ENCODE assay signal across 8 cellular contexts in the genomic region with DNA sequence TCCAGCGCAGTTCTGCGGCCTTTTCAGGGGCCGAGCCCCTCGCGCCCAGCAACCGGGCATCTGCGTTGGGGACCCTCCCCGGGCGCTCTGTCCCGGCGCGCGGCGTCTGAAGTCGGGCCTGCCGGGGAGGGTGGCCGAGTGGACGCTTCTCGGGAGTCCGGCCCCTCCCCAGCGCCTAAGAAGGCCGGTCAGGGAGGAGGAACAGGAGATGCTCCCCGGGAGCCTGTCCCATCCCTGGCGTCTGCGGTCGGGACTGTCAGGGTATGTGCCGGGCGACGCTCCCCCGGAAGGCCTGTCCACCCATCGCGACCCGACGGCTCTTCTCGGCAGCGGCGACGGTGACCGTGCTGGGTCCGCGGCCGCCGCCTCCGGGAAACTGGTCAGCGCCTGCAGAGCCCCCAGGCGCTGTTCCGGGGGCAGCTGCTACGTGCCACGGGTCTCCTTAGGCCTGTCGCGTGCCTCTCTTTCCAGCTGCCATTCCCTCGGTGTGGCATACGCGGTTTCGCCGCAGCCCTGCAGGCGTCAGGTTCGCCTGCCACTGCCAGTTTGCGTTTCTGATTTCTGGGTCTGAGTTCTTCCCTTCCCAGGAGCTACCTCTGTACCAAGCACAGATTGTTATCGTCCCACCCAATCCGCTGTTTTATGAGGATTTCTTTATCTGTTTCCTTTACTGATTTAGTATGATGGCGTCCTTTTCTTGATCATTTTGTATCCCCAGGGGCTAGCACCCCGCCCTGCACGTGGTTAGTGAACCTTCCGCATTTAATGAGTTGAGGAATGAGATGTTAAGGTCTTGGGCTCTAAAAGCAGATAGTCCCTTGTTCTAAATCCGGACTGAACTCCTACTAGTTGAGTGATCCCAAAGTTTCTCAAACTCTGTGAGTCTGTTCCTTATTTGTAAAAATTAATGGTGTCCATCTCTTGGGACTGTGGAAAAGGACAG. TPM values are rescaled to one million over a fixed set of nuclear protein-coding genes. Genes with fewer than 3 reads are reported as not detected.
DNase-seq lines count a peak whose midpoint lies in the region; ATAC-seq and TF ChIP-seq lines count a peak whose summit lies in the region.

No MANE protein-coding gene starts in this region.

- ATAC-seq in HG03565 (IDR thresholded peaks at IDR 0.05; ENCODE audit: unreplicated experiment): peak; percentile 23

- DNase-seq in DMS114 treated with DMSO at 0.1 percent for 48 hours (lab: John Stamatoyannopoulos, UW; ENCODE audit: unreplicated experiment) (peak; percentile 34), GM20000 (ENCODE audit: low spot score) (peak; percentile 52), UCSD-AML1 (lab: John Stamatoyannopoulos, UW; ENCODE audit: unreplicated experiment) (peak; percentile 73), mammary epithelial cell (peak; percentile 52), iPS-NIHi7 (ENCODE audit: extremely low spot score) (peak; percentile 53), NCI-H524 treated with DMSO at 0.1 percent for 48 hours (lab: John Stamatoyannopoulos, UW) (no peak)

- H3K9ac ChIP-seq in mammary epithelial cell (ENCODE audit: insufficient read depth, low read length): peak overlapping the region; percentile 87

- TF ChIP-seq CTCF in GM20000 (IDR thresholded peaks at IDR 0.05; ENCODE audit: extremely low read depth, missing control alignments) (no peak), mammary epithelial cell (conservative IDR thresholded peaks at IDR 0.05 in 1 of 2, IDR thresholded peaks at IDR 0.05 in 1 of 2; ENCODE audit: extremely low read depth in 1 of 2, insufficient read depth in 1 of 2, low read depth in 1 of 2, low read length in 2 of 2) (no peak)

- H3K9me3 ChIP-seq in mammary epithelial cell (replicated peaks; ENCODE audit: insufficient read depth, low read length): no peaks in the 10 kb centered on the region

- peak overlapping the region; percentile 96 for H2AFZ ChIP-seq in mammary epithelial cell (ENCODE audit: low read depth, low read length)

- CTCF ChIA-PET in mammary epithelial cell (lab: Charles Lee; ENCODE audit: low non-redundant PET): interaction anchor here (0.6 to 1.0 kb wide), 2 partner anchors 139 to 148 kb away, joined by 3 to 4 read pairs; no protein-coding TSS in a partner anchor

- H3K36me3 ChIP-seq in mammary epithelial cell (ENCODE audit: insufficient read depth, low read length): peaks cover 1% of the 10 kb centered on the region

- H4K20me1 ChIP-seq in mammary epithelial cell (ENCODE audit: insufficient read depth, low read length): no peaks in the 10 kb centered on the region

- in situ Hi-C loops in mammary epithelial cell (cut with MboI; ENCODE audit: low sequenced_read_pairs in 2 of 2): no loop called here

- peaks cover 11% of the 10 kb centered on the region for H3K79me2 ChIP-seq in mammary epithelial cell (ENCODE audit: insufficient read depth, low read length)

- 4% methylated on average over 34 of the region's 66 CpGs for WGBS in mammary epithelial cell (ENCODE audit: low coverage, missing lambda C conversion rate)

- no TSS peak for BruUV-seq in mammary epithelial cell (replicated peaks; lab: Mats Ljungman, UMichigan)

- H3K4me3 ChIP-seq in mammary epithelial cell (replicated peaks in 1 of 3; ENCODE audit: insufficient read depth in 1 of 3, low read depth in 2 of 3, low read length in 3 of 3) (peak overlapping the region; percentile 60 to 75 (median 71)), skin epidermis (peak overlapping the region; percentile 55 to 85 (median 76))

- peak overlapping the region; percentile 73 for H3K27ac ChIP-seq in mammary epithelial cell (ENCODE audit: insufficient read depth, low read depth, low read length)
- peak overlapping the region; percentile 77 to 97 (median 92) for H3K27ac ChIP-seq in skin epidermis

- H3K27me3 ChIP-seq in mammary epithelial cell (ENCODE audit: insufficient read depth, low read length): no peaks in the 10 kb centered on the region

- H3K4me1 ChIP-seq in mammary epithelial cell (ENCODE audit: insufficient read depth, low read length): no peaks in the 10 kb centered on the region

- H3K4me2 ChIP-seq in mammary epithelial cell (ENCODE audit: insufficient read depth, low read depth, low read length): peak overlapping the region; percentile 84

- dilution Hi-C loops in mammary epithelial cell (cut with HindIII; ENCODE audit: low sequenced_read_pairs): no loop called here

- intact Hi-C loops in mammary epithelial cell (cut with micrococcal nuclease): no loop called here

RNA-seq across cellular contexts. Expression of a gene that starts 0.8 kb away (rescaled TPM):
- 10 to 100 TPM in 1 of 2 donors, 1 to 10 TPM in 1; 7.6 to 11.2 TPM for total RNA-seq in mammary epithelial cell
- 4.2 TPM for polyA plus RNA-seq in mammary epithelial cell
- polyA minus RNA-seq in mammary epithelial cell: 2.5 TPM

RNA-seq across cellular contexts. Expression of a gene that starts 22.7 kb away (rescaled TPM):
- total RNA-seq in mammary epithelial cell: 1 to 10 TPM in 1 of 2 donors, under 1 TPM in 1; 0.50 to 1.2 TPM
- polyA plus RNA-seq in mammary epithelial cell: 0.37 TPM
- polyA minus RNA-seq in mammary epithelial cell: 3.5 TPM

RNA-seq across cellular contexts. Expression of a gene that starts 37.3 kb away (rescaled TPM):
- not detected for total RNA-seq in mammary epithelial cell
- polyA plus RNA-seq in mammary epithelial cell: not detected
- not detected for polyA minus RNA-seq in mammary epithelial cell
